9 cellular contexts compared by ENCODE assay signal in the genomic region with DNA sequence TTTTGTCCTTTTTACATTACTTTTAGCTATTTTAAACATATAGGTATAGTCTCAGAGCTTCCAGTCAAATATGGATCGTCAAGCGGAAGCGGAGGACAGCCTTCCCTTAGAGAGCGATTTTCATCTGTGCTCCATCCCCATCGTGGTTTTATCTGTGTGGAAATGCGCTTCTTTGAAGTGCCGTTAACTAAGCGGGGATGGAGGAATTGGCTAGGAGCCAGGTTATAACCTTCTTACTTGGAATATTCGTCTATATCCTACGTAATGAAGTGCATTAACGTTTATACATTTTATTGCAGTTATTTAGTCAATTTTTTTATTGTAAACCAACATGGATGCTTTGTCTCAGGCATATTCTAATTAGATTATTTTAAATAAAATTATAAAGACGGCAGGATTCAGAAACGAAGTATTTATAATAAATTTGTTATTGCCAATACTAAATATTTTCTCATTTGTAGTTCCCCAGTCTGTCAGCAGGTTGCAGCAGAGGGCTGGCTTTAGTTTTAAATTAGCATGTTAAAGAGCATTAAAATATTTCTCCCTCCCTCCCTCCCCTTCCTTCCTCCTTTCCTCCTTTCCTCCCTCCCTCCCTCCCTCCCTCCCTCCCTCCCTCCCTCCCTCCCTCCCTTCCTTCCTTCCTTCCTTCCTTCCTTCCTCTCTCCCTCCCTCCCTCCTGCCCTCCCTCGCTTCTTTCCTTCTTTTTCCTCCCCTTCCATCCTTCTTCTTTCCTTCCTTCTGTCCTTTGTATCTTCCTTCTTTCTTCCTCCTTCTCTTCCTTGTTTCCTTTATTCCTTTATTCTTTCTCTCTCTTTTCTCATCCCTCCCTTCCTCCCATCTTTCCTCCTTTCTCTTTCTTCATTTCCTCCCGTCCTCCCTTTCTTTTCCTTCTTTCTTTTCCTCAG.
DNase-seq lines count a peak whose midpoint lies in the region; ATAC-seq and TF ChIP-seq lines count a peak whose summit lies in the region.
"Had no signal": no experiment of that assay in that cellular context is flagged by ENCODE, and none has a peak within 500 bp of the region (broad histone marks: within the 10 kb centered on the region; RNA-seq: fewer than 3 reads in every experiment).

No MANE protein-coding gene starts in this region.

- H3K36me3 Mint-ChIP-seq in CD4-positive, alpha-beta T cell (ENCODE audit: low read depth) = no peaks in the 10 kb centered on the region

- POLR2A ChIA-PET in CD4-positive, alpha-beta T cell (lab: Charles Lee) = no interaction called here

- H3K9me3 ChIP-seq in CD4-positive, alpha-beta T cell (ENCODE audit: control insufficient read depth, low read length) = no peaks in the 10 kb centered on the region
- no peaks in the 10 kb centered on the region for H3K9me3 ChIP-seq in GM23248 (ENCODE audit: low read depth)

- no peaks in the 10 kb centered on the region for H3K36me3 ChIP-seq in GM23248 (ENCODE audit: low read depth)

- peaks cover 16% of the 10 kb centered on the region for H3F3A ChIP-seq in GM23248 (ENCODE audit: insufficient read depth)

- CTCF ChIA-PET in CD4-positive, alpha-beta T cell (lab: Charles Lee) = interaction anchor here (0.5 to 1.2 kb wide), 2 partner anchors 130 to 537 kb away, joined by 3 read pairs; no protein-coding TSS in a partner anchor

- no peaks in the 10 kb centered on the region for H3K9me3 Mint-ChIP-seq in CD4-positive, alpha-beta T cell

- H2AFZ ChIP-seq in GM23248 = peak overlapping the region; percentile 28

- no peaks in the 10 kb centered on the region for H3K79me2 ChIP-seq in GM23248 (ENCODE audit: insufficient read depth)

- H3K27ac Mint-ChIP-seq in CD4-positive, alpha-beta T cell = no peak overlapping the region
- H3K27ac Mint-ChIP-seq: IgD-negative memory B cell had no signal

- in situ Hi-C loops in GM23248 (cut with MboI) = loop anchor here (10.0 kb wide), 1 partner anchor 532 kb away; no protein-coding TSS in a partner anchor

- no peaks in the 10 kb centered on the region for H3K27me3 Mint-ChIP-seq in CD4-positive, alpha-beta T cell
- H3K27me3 Mint-ChIP-seq: IgD-negative memory B cell had no signal

- no peaks in the 10 kb centered on the region for H4K20me1 ChIP-seq in GM23248 (ENCODE audit: insufficient read depth)

- WGBS in GM23248 (ENCODE audit: low coverage in 1 of 2, low lambda C conversion rate in 2 of 2, missing lambda C conversion rate in 2 of 2), 2 experiments = 31% methylated on average over 14 to 15 of the region's 15 CpGs

- peak overlapping the region; percentile 22 for H3K9ac ChIP-seq in GM23248

- H3K4me1 Mint-ChIP-seq in CD4-positive, alpha-beta T cell (ENCODE audit: low read depth) = peaks cover 5% of the 10 kb centered on the region

- H3K27me3 ChIP-seq in CD4-positive, alpha-beta T cell (ENCODE audit: control insufficient read depth, insufficient read depth, low read length) = no peaks in the 10 kb centered on the region
- H3K27me3 ChIP-seq in GM23248 (replicated peaks; ENCODE audit: insufficient read depth) = no peaks in the 10 kb centered on the region

- no peak overlapping the region for H3K27ac ChIP-seq in CD4-positive, alpha-beta T cell (ENCODE audit: low read depth, low read length)
- H3K27ac ChIP-seq in GM23248 = no peak overlapping the region

- H3K9me2 ChIP-seq in GM23248 (ENCODE audit: insufficient read depth) = no peaks in the 10 kb centered on the region

- H3K4me2 ChIP-seq in GM23248 (ENCODE audit: unreplicated experiment) = peak overlapping the region; percentile 87

- peaks cover 29% of the 10 kb centered on the region for H3K4me1 ChIP-seq in GM23248 (ENCODE audit: insufficient read depth)

- peak; percentile 70 for TF ChIP-seq CTCF in CD4-positive, alpha-beta T cell (IDR thresholded peaks at IDR 0.05)
- TF ChIP-seq CTCF in epithelial cell of proximal tubule (conservative IDR thresholded peaks at IDR 0.05; ENCODE audit: low read depth, low read length) = peak; percentile 54

- no peak overlapping the region for H3K4me3 Mint-ChIP-seq in CD4-positive, alpha-beta T cell
- H3K4me3 Mint-ChIP-seq: IgD-negative memory B cell had no signal

- intact Hi-C loops in CD4-positive, alpha-beta T cell (cut with DNase I, micrococcal nuclease) = loop anchor here in 1 of 2 experiments (2.0 kb wide), 1 partner anchor 538 kb away; no protein-coding TSS in a partner anchor

- H3K4me3 ChIP-seq in GM23248 (peak overlapping the region; percentile 40), epithelial cell of proximal tubule (ENCODE audit: low read depth, low read length) (no peak overlapping the region)

- ATAC-seq in CD4-positive, alpha-beta T cell (ENCODE audit: poor library complexity) = no peak
- ATAC-seq in GM19397 (IDR thresholded peaks at IDR 0.05; ENCODE audit: unreplicated experiment) = no peak
- ATAC-seq in HG02840 (IDR thresholded peaks at IDR 0.05; ENCODE audit: low FRiP score, unreplicated experiment) = no peak

- DNase-seq in CD4-positive, alpha-beta T cell = peak in 3 of 10 experiments; percentile 7 to 24 (median 7)
- DNase-seq in GM23248 (peak; percentile 56), RPMI8226 (peak; percentile 19), epithelial cell of proximal tubule (ENCODE audit: low read depth) (no peak), iPS-NIHi7 (ENCODE audit: extremely low spot score) (no peak)
- peak; percentile 26 for DNase-seq in stimulated activated CD4-positive, alpha-beta T cell treated with anti-CD3 and anti-CD28 coated beads, Interleukin-12 subunit alpha, Interleukin-12 subunit beta, amount 100 ng/mL, for 4 hours

Comparison
In these comparisons a context has a peak if more than half of its experiments do, and no peak if none do; other contexts are left out.
1. DNase-seq: peak in GM23248 (single experiment), RPMI8226 (single experiment) and stimulated activated CD4-positive, alpha-beta T cell treated with anti-CD3 and anti-CD28 coated beads, Interleukin-12 subunit alpha, Interleukin-12 subunit beta, amount 100 ng/mL, for 4 hours (single experiment); none in epithelial cell of proximal tubule (single experiment) and iPS-NIHi7 (single experiment).